8 cellular contexts compared by ENCODE assay signal in the genomic region with DNA sequence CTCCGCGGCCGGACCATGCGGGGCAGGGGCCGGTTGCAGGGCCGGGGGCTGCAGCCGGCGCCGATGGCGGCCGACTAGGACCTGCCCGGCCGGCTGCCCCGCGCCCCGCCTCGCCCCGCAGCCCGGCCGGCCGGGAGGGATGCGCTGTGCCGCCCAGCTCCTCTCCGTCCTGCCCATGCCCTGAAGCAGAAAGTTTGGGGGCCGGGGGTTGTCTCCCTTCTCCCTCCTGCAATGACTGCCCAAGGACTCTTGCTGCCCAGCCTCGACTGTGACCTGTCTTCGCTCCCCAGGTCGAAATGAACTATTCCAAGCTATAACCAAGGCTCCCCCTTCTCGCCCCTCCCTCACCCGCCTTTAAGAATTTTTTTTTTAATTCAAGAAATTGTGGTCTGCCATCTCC. TPM values are rescaled to one million over a fixed set of nuclear protein-coding genes. Genes with fewer than 3 reads are reported as not detected.
A peak's percentile ranks its signal among the peaks of the same experiment; 100 is the strongest.
DNase-seq lines count a peak whose midpoint lies in the region; ATAC-seq and TF ChIP-seq lines count a peak whose summit lies in the region.

No MANE protein-coding gene starts in this region.

- ATAC-seq in GM18511 (IDR thresholded peaks at IDR 0.05; ENCODE audit: unreplicated experiment) (peak; percentile 18), mucosa of descending colon (no peak)
- ATAC-seq in natural killer cell treated with Interleukin-12 subunit alpha and Interleukin-12 subunit beta and Interleukin-15 and Interleukin-18, amount 100 ng/mL, for 72 hours: no peak

- H3K27me3 Mint-ChIP-seq in natural killer cell treated with Interleukin-12 subunit alpha and Interleukin-12 subunit beta and Interleukin-15 and Interleukin-18, amount 100 ng/mL, for 72 hours: peaks cover 8 to 24% of the 10 kb centered on the region in 2 donors

- H3K79me2 ChIP-seq in Karpas-422 (ENCODE audit: low read length): no peaks in the 10 kb centered on the region

- peaks cover 37 to 50% of the 10 kb centered on the region in 2 donors for H3K4me1 Mint-ChIP-seq in natural killer cell treated with Interleukin-12 subunit alpha and Interleukin-12 subunit beta and Interleukin-15 and Interleukin-18, amount 100 ng/mL, for 72 hours (ENCODE audit: low read depth in 2 of 2)

- H3K4me2 ChIP-seq in Karpas-422 (ENCODE audit: low read depth, low read length, poor library complexity, severe bottlenecking): peak overlapping the region; percentile 93

- no peaks in the 10 kb centered on the region for H4K20me1 ChIP-seq in Karpas-422 (ENCODE audit: insufficient read depth, low read depth, low read length)

- peak overlapping the region; percentile 66 for H3K4me3 ChIP-seq in Karpas-422 (ENCODE audit: low read length)
- peak overlapping the region; percentile 35 for H3K4me3 ChIP-seq in colonic mucosa
- H3K4me3 ChIP-seq in mucosa of descending colon: no peak overlapping the region

- intact Hi-C loops in colonic mucosa (cut with DNase I): no loop called here
- intact Hi-C loops in mucosa of descending colon (cut with DNase I, micrococcal nuclease): no loop called here

- no peaks in the 10 kb centered on the region for H3K9me3 Mint-ChIP-seq in natural killer cell treated with Interleukin-12 subunit alpha and Interleukin-12 subunit beta and Interleukin-15 and Interleukin-18, amount 100 ng/mL, for 72 hours

- peaks cover 30% of the 10 kb centered on the region for H3K4me1 ChIP-seq in Karpas-422 (ENCODE audit: low read length)
- H3K4me1 ChIP-seq in colonic mucosa: peaks cover 18% of the 10 kb centered on the region
- peaks cover 14% of the 10 kb centered on the region for H3K4me1 ChIP-seq in mucosa of descending colon (ENCODE audit: low read depth)

- TF ChIP-seq CTCF in colonic mucosa (IDR thresholded peaks at IDR 0.05) (no peak), mucosa of descending colon (IDR thresholded peaks at IDR 0.05) (no peak)

- H3K9me3 ChIP-seq in Karpas-422 (ENCODE audit: low read length) (no peaks in the 10 kb centered on the region), colonic mucosa (no peaks in the 10 kb centered on the region), mucosa of descending colon (no peaks in the 10 kb centered on the region)

- H3K4me3 Mint-ChIP-seq in natural killer cell treated with Interleukin-12 subunit alpha and Interleukin-12 subunit beta and Interleukin-15 and Interleukin-18, amount 100 ng/mL, for 72 hours: peak overlapping the region; percentile 92

- H3K27ac ChIP-seq in Karpas-422 (ENCODE audit: low read length) (no peak overlapping the region), colonic mucosa (no peak overlapping the region)

- H3K9me2 ChIP-seq in Karpas-422 (replicated peaks; ENCODE audit: insufficient read depth, low read length): no peaks in the 10 kb centered on the region

- DNase-seq in Karpas-422 (peak; percentile 47), colonic mucosa (no peak), NCI-H1092 (lab: John Stamatoyannopoulos, UW) (no peak), mucosa of descending colon (no peak), NCI-H1930 (lab: John Stamatoyannopoulos, UW) (no peak)
- DNase-seq in natural killer cell treated with Interleukin-12 subunit alpha and Interleukin-12 subunit beta and Interleukin-15 and Interleukin-18, amount 100 ng/mL, for 72 hours (ENCODE audit: low spot score): no peak
- no peak for DNase-seq in activated CD4-positive, alpha-beta T cell treated with anti-CD3 and anti-CD28 coated beads, Interleukin-2, amount 50 U/mL, for 4 hours

- peak overlapping the region; percentile 34; the same call in 1 of the 2 replicates for H2AFZ ChIP-seq in Karpas-422 (ENCODE audit: low read length)

- no peaks in the 10 kb centered on the region for H3K36me3 Mint-ChIP-seq in natural killer cell treated with Interleukin-12 subunit alpha and Interleukin-12 subunit beta and Interleukin-15 and Interleukin-18, amount 100 ng/mL, for 72 hours

- no peaks in the 10 kb centered on the region for H3K27me3 ChIP-seq in Karpas-422 (ENCODE audit: low read length)
- peaks cover 6% of the 10 kb centered on the region for H3K27me3 ChIP-seq in colonic mucosa

- H3K36me3 ChIP-seq in Karpas-422 (ENCODE audit: insufficient read depth, low read length) (no peaks in the 10 kb centered on the region), colonic mucosa (no peaks in the 10 kb centered on the region), mucosa of descending colon (ENCODE audit: low read depth) (no peaks in the 10 kb centered on the region)

- peak overlapping the region in 1 of 2 donors; percentile 20 for H3K27ac Mint-ChIP-seq in natural killer cell treated with Interleukin-12 subunit alpha and Interleukin-12 subunit beta and Interleukin-15 and Interleukin-18, amount 100 ng/mL, for 72 hours

- H3K9ac ChIP-seq in Karpas-422 (ENCODE audit: low read length): peak overlapping the region; percentile 70
- peak overlapping the region; percentile 16 to 46 for H3K9ac ChIP-seq in colonic mucosa (ENCODE audit: low read depth in 2 of 2, low read length in 2 of 2)

RNA-seq across cellular contexts. Expression of gene TMCC2, which starts 0.3 kb away (rescaled TPM):
- 0.89 and 1.3 TPM in 2 replicates for total RNA-seq in Karpas-422 (2014; rRNA removed; shearing (Covaris generic); ENCODE audit: low replicate concordance)
- total RNA-seq in colonic mucosa (under 1 TPM; 0.25 to 0.88 TPM), mucosa of descending colon (1 to 10 TPM in 1 of 3 donors, under 1 TPM in 2; 0.27 to 5.1 (median 0.29) TPM)
- 10 to 100 TPM; 24.0 to 28.8 TPM for total RNA-seq in natural killer cell treated with Interleukin-12 subunit alpha and Interleukin-12 subunit beta and Interleukin-15 and Interleukin-18, amount 100 ng/mL, for 72 hours

RNA-seq across cellular contexts. Expression of gene DSTYK, which starts 16.6 kb away (rescaled TPM):
- total RNA-seq in Karpas-422 (2014; rRNA removed; shearing (Covaris generic); ENCODE audit: low replicate concordance): 1.5 and 1.6 TPM in 2 replicates
- 1 to 10 TPM; 4.5 to 5.7 TPM for total RNA-seq in colonic mucosa
- total RNA-seq in natural killer cell treated with Interleukin-12 subunit alpha and Interleukin-12 subunit beta and Interleukin-15 and Interleukin-18, amount 100 ng/mL, for 72 hours: 10 to 100 TPM; 15.8 to 31.6 TPM
- total RNA-seq in mucosa of descending colon: 10 to 100 TPM in 1 of 3 donors, 1 to 10 TPM in 2; 5.3 to 13.9 (median 5.8) TPM

Comparison
In these comparisons a context has a peak if more than half of its experiments do, and no peak if none do; other contexts are left out.
1. RNA of gene TMCC2, which starts 0.3 kb away (total RNA-seq): 24.0 to 28.8 TPM in natural killer cell treated with Interleukin-12 subunit alpha and Interleukin-12 subunit beta and Interleukin-15 and Interleukin-18, amount 100 ng/mL, for 72 hours; 0.89 to 1.3 TPM in Karpas-422, 0.25 to 0.88 TPM in colonic mucosa and 0.27 to 5.1 TPM in mucosa of descending colon; every median in the first group is over 4 times any median in the second.